23 cellular contexts compared by ENCODE assay signal in genomic region chr7:22348379-22348778, GRCh38. TPM values are rescaled to one million over a fixed set of nuclear protein-coding genes. Genes with fewer than 3 reads are reported as not detected.
A peak's percentile ranks its signal among the peaks of the same experiment; 100 is the strongest.
DNase-seq lines count a peak whose midpoint lies in the region; ATAC-seq, FAIRE-seq and TF ChIP-seq lines count a peak whose summit lies in the region.
"Had no signal": no experiment of that assay in that cellular context is flagged by ENCODE, and none has a peak within 500 bp of the region (broad histone marks: within the 10 kb centered on the region; RNA-seq: fewer than 3 reads in every experiment).

No MANE protein-coding gene starts in this region.

- no peak for ATAC-seq in A549
- ATAC-seq in HG03139 (IDR thresholded peaks at IDR 0.05; ENCODE audit: unreplicated experiment) = no peak
- ATAC-seq: activated CD4-positive, alpha-beta T cell treated with anti-CD3 and anti-CD28 coated beads for 36 hours; activated T-helper 17 cell treated with anti-CD3 and anti-CD28 coated beads, Interleukin-2, amount 50 U/mL, for 72 hours; psoas muscle had no signal

- no peak overlapping the region for H3K9ac ChIP-seq in GM23248
- no peak overlapping the region for H3K9ac ChIP-seq in astrocyte (ENCODE audit: low read length)
- H3K9ac ChIP-seq: neural progenitor cell had no signal

- POLR2A ChIA-PET in A549 (lab: Yijun Ruan, JAX) = no interaction called here

- H3K4me3 Mint-ChIP-seq in astrocyte (ENCODE audit: unreplicated experiment) = no peak overlapping the region
- H3K4me3 Mint-ChIP-seq: activated CD4-positive, alpha-beta T cell treated with anti-CD3 and anti-CD28 coated beads for 36 hours; activated naive CD8-positive, alpha-beta T cell treated with anti-CD3 and anti-CD28 coated beads, Interleukin-2, amount 10 ng/mL, durations not matched to agents 7 days and 5 days; activated T-helper 17 cell treated with anti-CD3 and anti-CD28 coated beads, Interleukin-2, amount 50 U/mL, for 72 hours; CD14-positive monocyte; neural progenitor cell had no signal

- H3K27ac ChIP-seq in A549 (no peak overlapping the region), GM23248 (no peak overlapping the region), astrocyte (ENCODE audit: low read depth, low read length) (no peak overlapping the region), substantia nigra (ENCODE audit: low read depth, low read length, poor library complexity, severe bottlenecking) (no peak overlapping the region)
- H3K27ac ChIP-seq: cardiac muscle cell, neural progenitor cell, Peyer's patch, psoas muscle had no signal

- 0 out of 3 replicates have a peak, but pooled peaks cover 3% of the 10 kb centered on the region for H3K9me3 ChIP-seq in A549
- H3K9me3 ChIP-seq in GM23248 (ENCODE audit: low read depth) = no peaks in the 10 kb centered on the region
- no peaks in the 10 kb centered on the region for H3K9me3 ChIP-seq in astrocyte (ENCODE audit: insufficient read depth, low read depth, low read length)
- H3K9me3 ChIP-seq: Peyer's patch, psoas muscle had no signal

- no peak overlapping the region for H2AFZ ChIP-seq in GM23248
- H2AFZ ChIP-seq in astrocyte (ENCODE audit: low read depth, low read length) = no peak overlapping the region
- H2AFZ ChIP-seq: neural progenitor cell had no signal

- H3K27me3 ChIP-seq in GM23248 (replicated peaks; ENCODE audit: insufficient read depth) (no peaks in the 10 kb centered on the region), astrocyte (ENCODE audit: insufficient read depth, low read length) (no peaks in the 10 kb centered on the region)
- H3K27me3 ChIP-seq: cardiac muscle cell, dorsolateral prefrontal cortex, neural progenitor cell, Peyer's patch had no signal

- H3K4me2 ChIP-seq in A549 = no peak overlapping the region
- no peak overlapping the region for H3K4me2 ChIP-seq in GM23248 (ENCODE audit: unreplicated experiment)
- no peak overlapping the region for H3K4me2 ChIP-seq in astrocyte (ENCODE audit: low read length)
- H3K4me2 ChIP-seq: neural progenitor cell, smooth muscle cell had no signal

- no peak overlapping the region for H3K4me3 ChIP-seq in A549
- no peak overlapping the region for H3K4me3 ChIP-seq in GM23248
- no peak overlapping the region for H3K4me3 ChIP-seq in astrocyte (ENCODE audit: insufficient read depth, low read depth, low read length)
- no peak overlapping the region for H3K4me3 ChIP-seq in foreskin fibroblast (ENCODE audit: low read depth in 1 of 2, low read length in 2 of 2)
- H3K4me3 ChIP-seq: cardiac muscle cell, dorsolateral prefrontal cortex, neural progenitor cell, Peyer's patch, psoas muscle, smooth muscle cell had no signal

- no peaks in the 10 kb centered on the region for H4K20me1 ChIP-seq in GM23248 (ENCODE audit: insufficient read depth)
- H4K20me1 ChIP-seq in astrocyte (ENCODE audit: insufficient read depth, low read length) = no peaks in the 10 kb centered on the region

- H3K4me1 ChIP-seq in A549 (no peaks in the 10 kb centered on the region), GM23248 (ENCODE audit: insufficient read depth) (peaks cover 34% of the 10 kb centered on the region), astrocyte (ENCODE audit: insufficient read depth, low read length) (no peaks in the 10 kb centered on the region)
- H3K4me1 ChIP-seq: neural progenitor cell, Peyer's patch, psoas muscle had no signal

- in situ Hi-C loops in GM23248 (cut with MboI) = no loop called here
- in situ Hi-C loops in GM13977 (cut with MboI; ENCODE audit: low pct_unique_long_range_greater_than_20kb, low sequenced_read_pairs, unreplicated experiment) = no loop called here

- FAIRE-seq in A549 (lab: Jason Lieb, UNC) (no peak), astrocyte (lab: Jason Lieb, UNC) (no peak)

- H3K27ac Mint-ChIP-seq in astrocyte (ENCODE audit: unreplicated experiment) = no peak overlapping the region
- H3K27ac Mint-ChIP-seq: activated CD4-positive, alpha-beta T cell treated with anti-CD3 and anti-CD28 coated beads for 36 hours; activated naive CD8-positive, alpha-beta T cell treated with anti-CD3 and anti-CD28 coated beads, Interleukin-2, amount 10 ng/mL, durations not matched to agents 7 days and 5 days; activated T-helper 17 cell treated with anti-CD3 and anti-CD28 coated beads, Interleukin-2, amount 50 U/mL, for 72 hours; CD14-positive monocyte; neural progenitor cell had no signal

- TF ChIP-seq CTCF in A549 (IDR thresholded peaks at IDR 0.05) (no peak), astrocyte (IDR thresholded peaks at IDR 0.05; ENCODE audit: insufficient read depth, low read depth, low read length) (no peak), foreskin fibroblast (IDR thresholded peaks at IDR 0.05; ENCODE audit: low read depth, low read length) (no peak), GM13977 (IDR thresholded peaks at IDR 0.05; ENCODE audit: extremely low read depth, insufficient read depth, missing control alignments) (no peak)

- no peaks in the 10 kb centered on the region for H3K36me3 ChIP-seq in GM23248 (ENCODE audit: low read depth)
- no peaks in the 10 kb centered on the region for H3K36me3 ChIP-seq in astrocyte (ENCODE audit: insufficient read depth, low read length)
- H3K36me3 ChIP-seq: cardiac muscle cell, neural progenitor cell, Peyer's patch had no signal

- H3F3A ChIP-seq in GM23248 (ENCODE audit: insufficient read depth) = peaks cover 17% of the 10 kb centered on the region

- peaks cover 2% of the 10 kb centered on the region for H3K27me3 Mint-ChIP-seq in astrocyte (ENCODE audit: low read depth, unreplicated experiment)

- no peak for TF ChIP-seq EP300 in A549 (IDR thresholded peaks at IDR 0.05)

- TF ChIP-seq POLR2A in A549 (IDR thresholded peaks at IDR 0.05; ENCODE audit: low read length) = no peak

- TF ChIP-seq RAD21 in A549 (conservative IDR thresholded peaks at IDR 0.05 in 1 of 2, IDR thresholded peaks at IDR 0.05 in 1 of 2) = no peak

- H3K9me3 Mint-ChIP-seq in astrocyte (ENCODE audit: unreplicated experiment) = peaks cover 2% of the 10 kb centered on the region

- H3K9me2 ChIP-seq in GM23248 (ENCODE audit: insufficient read depth) = no peaks in the 10 kb centered on the region

- H3K4me1 Mint-ChIP-seq in astrocyte (ENCODE audit: low read depth, unreplicated experiment) = peaks cover 14% of the 10 kb centered on the region
- H3K4me1 Mint-ChIP-seq: activated CD4-positive, alpha-beta T cell treated with anti-CD3 and anti-CD28 coated beads for 36 hours; activated naive CD8-positive, alpha-beta T cell treated with anti-CD3 and anti-CD28 coated beads, Interleukin-2, amount 10 ng/mL, durations not matched to agents 7 days and 5 days; activated T-helper 17 cell treated with anti-CD3 and anti-CD28 coated beads, Interleukin-2, amount 50 U/mL, for 72 hours; CD14-positive monocyte; neural progenitor cell had no signal

- no peaks in the 10 kb centered on the region for H3K79me2 ChIP-seq in GM23248 (ENCODE audit: insufficient read depth)
- H3K79me2 ChIP-seq in astrocyte (ENCODE audit: insufficient read depth, low read length) = no peaks in the 10 kb centered on the region

- no peaks in the 10 kb centered on the region for H3K36me3 Mint-ChIP-seq in astrocyte (ENCODE audit: low read depth, unreplicated experiment)
- H3K36me3 Mint-ChIP-seq: activated naive CD8-positive, alpha-beta T cell treated with anti-CD3 and anti-CD28 coated beads, Interleukin-2, amount 10 ng/mL, durations not matched to agents 7 days and 5 days; CD14-positive monocyte; neural progenitor cell had no signal

- no peak for DNase-seq in A549 (ENCODE audit: low read depth in 1 of 2, low spot score in 1 of 2)
- peak; percentile 36 for DNase-seq in GM23248
- peak; percentile 31 for DNase-seq in astrocyte (ENCODE audit: low read depth)
- DNase-seq in foreskin fibroblast = peak; percentile 8 to 10
- DNase-seq in germinal center (ENCODE audit: low spot score) = no peak
- no peak for DNase-seq in substantia nigra (lab: John Stamatoyannopoulos, UW)
- no peak for DNase-seq in GM13977 (ENCODE audit: low spot score)
- DNase-seq: activated CD4-positive, alpha-beta T cell treated with anti-CD3 and anti-CD28 coated beads for 36 hours; activated naive CD8-positive, alpha-beta T cell treated with anti-CD3 and anti-CD28 coated beads, Interleukin-2, amount 10 ng/mL, durations not matched to agents 7 days and 5 days; DMS153; dorsolateral prefrontal cortex; NCI-H1436; NCI-H2171 treated with DMSO at 0.1 percent for 48 hours; NCI-H774; Peyer's patch; psoas muscle; stimulated activated CD4-positive, alpha-beta T cell treated with anti-CD3 and anti-CD28 coated beads, Interleukin-4, amount 100 ng/mL, for 4 hours had no signal

- CTCF ChIA-PET in A549 (lab: Yijun Ruan, JAX) = no interaction called here

TF ChIP-seq in A549, 52 proteins besides CTCF, POLR2A, EP300 and RAD21:
- TF ChIP-seq HMGXB4 (CRISPR knock-in tag; IDR thresholded peaks at IDR 0.05; ENCODE audit: borderline replicate concordance) (no peak), FOSL2 (IDR thresholded peaks at IDR 0.05) (no peak), FOSL2 (CRISPR knock-in tag; IDR thresholded peaks at IDR 0.05) (peak; percentile 28; the same call in 1 of the 2 replicates)
TF ChIP-seq in A549: peak in this region for 1.

RNA-seq across cellular contexts. Expression of gene RAPGEF5, which starts 8.6 kb away (rescaled TPM):
- polyA plus RNA-seq in A549 (2011; rRNA removed) (0.14 and 0.19 TPM in 2 replicates), A549 (2017; fragmentation: RNase III; extraction: RNeasy Plus Mini Kit Qiagen cat#74134 plus additional on column Dnase treatment) (0.03 to 0.09 TPM (median 0.05 TPM) in 3 replicates), GM23248 (2016; fragmentation: Nextera tagmentation; extraction: Ambion mirVana) (0.11 and 0.32 TPM in 2 replicates)
- 0.03 and 0.05 TPM in 2 replicates for polyA plus RNA-seq in A549 (2012; cell fraction: cytosol; rRNA removed)
- polyA plus RNA-seq in A549 (2012; cell fraction: nucleus; rRNA removed) = 0.01 TPM in 1 of 2 replicates, not detected in the other
- polyA minus RNA-seq in A549 (2011; rRNA and poly(A)+ RNA removed) = 0.34 and 0.91 TPM in 2 replicates
- total RNA-seq in GM23248 (2014; rRNA removed; shearing (Covaris generic)) = 0.86 and 1.0 TPM in 2 replicates
- total RNA-seq in astrocyte = 0.29 and 1.0 TPM in 2 replicates
- polyA plus RNA-seq: cardiac muscle cell, CD14-positive monocyte, smooth muscle cell had no signal

Comparison
In these comparisons a context has a peak if more than half of its experiments do, and no peak if none do; other contexts are left out.
1. DNase-seq: peak in GM23248 (single experiment), astrocyte (single experiment) and foreskin fibroblast (2 of 2); none in A549 (0 of 2), germinal center (single experiment), substantia nigra (0 of 49) and GM13977 (single experiment).